1 cellular context compared by ENCODE assay signal in genomic region chr7:39507866-39508551, GRCh38.
TF ChIP-seq lines count a peak whose summit lies in the region.

No MANE protein-coding gene starts in this region.

TF ChIP-seq in SK-N-SH treated with all-trans-retinoic acid at 6 μM for 48 hours, 23 proteins besides CTCF, POLR2A, EP300 and RAD21 (continued from another document):
- no peak for TF ChIP-seq TSHZ2 (CRISPR knock-in tag; IDR thresholded peaks at IDR 0.05)
